35 cellular contexts compared by ENCODE assay signal in the genomic region with DNA sequence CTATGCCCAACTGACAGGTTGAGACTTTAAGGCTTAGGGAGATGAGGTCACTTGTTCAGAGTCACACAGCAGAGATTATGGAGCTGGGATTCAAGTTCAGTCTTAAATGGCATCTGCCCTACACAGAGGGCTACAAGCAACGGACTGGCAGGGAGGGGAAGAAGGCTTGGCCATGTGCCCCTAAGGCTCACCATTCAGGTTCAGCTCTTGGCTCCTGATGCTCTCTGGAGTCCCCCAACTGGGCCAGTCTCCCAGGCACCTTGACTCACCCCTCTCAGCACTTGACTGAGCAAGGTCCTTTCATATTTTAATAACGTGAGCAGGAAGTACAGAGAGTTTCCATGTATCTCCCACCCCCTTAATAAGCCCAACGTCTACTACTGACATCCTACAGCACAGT.
"Had no signal": no experiment of that assay in that cellular context is flagged by ENCODE, and none has a peak within 500 bp of the region (broad histone marks: within the 10 kb centered on the region; RNA-seq: fewer than 3 reads in every experiment).

No MANE protein-coding gene starts in this region.

- DNase-seq: Karpas-422, Kasumi-1, MG63, MM.1S, MV-4-11, NCI-H1048, NCI-H1092, NCI-H1092 treated with DMSO at 0.1 percent for 48 hours, NCI-H1105, NCI-H1105 treated with DMSO at 0.1 percent for 48 hours, NCI-H1417, NCI-H1417 treated with DMSO at 0.1 percent for 48 hours, NCI-H1436, NCI-H1436 treated with DMSO at 0.1 percent for 48 hours, NCI-H146, NCI-H1694, NCI-H1694 treated with DMSO at 0.1 percent for 48 hours, NCI-H187, NCI-H187 treated with DMSO at 0.1 percent for 48 hours, NCI-H1930, NCI-H2029, NCI-H2029 treated with DMSO at 0.1 percent for 48 hours, NCI-H2081, NCI-H2081 treated with DMSO at 0.1 percent for 48 hours, NCI-H2107, NCI-H2171, NCI-H2171 treated with DMSO at 0.1 percent for 48 hours, NCI-H2227 treated with DMSO at 0.1 percent for 48 hours, NCI-H226, NCI-H345, NCI-H446, NCI-H446 treated with DMSO at 0.1 percent for 48 hours, NCI-H510A, NCI-H510A treated with DMSO at 0.1 percent for 48 hours, NCI-H524 had no signal
